2 cellular contexts compared by ENCODE assay signal in the genomic region with DNA sequence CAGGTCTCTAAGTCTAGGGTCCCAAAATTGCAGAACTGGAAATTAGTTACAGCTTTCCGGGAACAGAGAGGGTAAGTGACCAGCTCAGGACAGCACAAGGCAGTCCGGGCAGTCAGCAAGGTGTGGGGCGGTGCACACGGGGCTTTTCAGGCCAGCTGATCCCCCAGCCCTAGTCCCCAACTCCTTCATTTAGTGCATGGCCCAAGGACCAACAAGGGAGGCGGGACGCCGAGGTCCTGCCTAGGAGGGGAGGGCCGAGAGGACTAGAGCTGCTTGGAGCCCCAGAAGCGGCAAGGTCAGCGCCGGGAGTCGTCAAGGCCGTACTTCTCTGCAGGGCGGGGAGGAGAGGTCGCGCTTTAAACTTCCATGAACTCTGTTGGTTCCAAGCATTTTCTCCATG.
TF ChIP-seq lines count a peak whose summit lies in the region.

No MANE protein-coding gene starts in this region.

TF ChIP-seq in SK-N-SH, 30 proteins besides CTCF, POLR2A, EP300 and RAD21 (continued from another document):
- TF ChIP-seq, protein P1, sequence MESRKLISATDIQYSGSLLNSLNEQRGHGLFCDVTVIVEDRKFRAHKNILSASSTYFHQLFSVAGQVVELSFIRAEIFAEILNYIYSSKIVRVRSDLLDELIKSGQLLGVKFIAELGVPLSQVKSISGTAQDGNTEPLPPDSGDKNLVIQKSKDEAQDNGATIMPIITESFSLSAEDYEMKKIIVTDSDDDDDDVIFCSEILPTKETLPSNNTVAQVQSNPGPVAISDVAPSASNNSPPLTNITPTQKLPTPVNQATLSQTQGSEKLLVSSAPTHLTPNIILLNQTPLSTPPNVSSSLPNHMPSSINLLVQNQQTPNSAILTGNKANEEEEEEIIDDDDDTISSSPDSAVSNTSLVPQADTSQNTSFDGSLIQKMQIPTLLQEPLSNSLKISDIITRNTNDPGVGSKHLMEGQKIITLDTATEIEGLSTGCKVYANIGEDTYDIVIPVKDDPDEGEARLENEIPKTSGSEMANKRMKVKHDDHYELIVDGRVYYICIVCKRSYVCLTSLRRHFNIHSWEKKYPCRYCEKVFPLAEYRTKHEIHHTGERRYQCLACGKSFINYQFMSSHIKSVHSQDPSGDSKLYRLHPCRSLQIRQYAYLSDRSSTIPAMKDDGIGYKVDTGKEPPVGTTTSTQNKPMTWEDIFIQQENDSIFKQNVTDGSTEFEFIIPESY (IDR thresholded peaks at IDR 0.05; ENCODE audit: borderline replicate concordance, low read depth), result no peak

TF ChIP-seq in SK-N-SH treated with all-trans-retinoic acid at 6 μM for 48 hours, 23 proteins besides CTCF, POLR2A, EP300 and RAD21 (continued from another document):
- TF ChIP-seq BACH2 (CRISPR knock-in tag; IDR thresholded peaks at IDR 0.05; ENCODE audit: borderline replicate concordance) (no peak), RARB (CRISPR knock-in tag; IDR thresholded peaks at IDR 0.05) (no peak), ZNF70 (CRISPR knock-in tag; IDR thresholded peaks at IDR 0.05) (no peak)
